ENCODE assay signal across 27 cellular contexts in the genomic region with DNA sequence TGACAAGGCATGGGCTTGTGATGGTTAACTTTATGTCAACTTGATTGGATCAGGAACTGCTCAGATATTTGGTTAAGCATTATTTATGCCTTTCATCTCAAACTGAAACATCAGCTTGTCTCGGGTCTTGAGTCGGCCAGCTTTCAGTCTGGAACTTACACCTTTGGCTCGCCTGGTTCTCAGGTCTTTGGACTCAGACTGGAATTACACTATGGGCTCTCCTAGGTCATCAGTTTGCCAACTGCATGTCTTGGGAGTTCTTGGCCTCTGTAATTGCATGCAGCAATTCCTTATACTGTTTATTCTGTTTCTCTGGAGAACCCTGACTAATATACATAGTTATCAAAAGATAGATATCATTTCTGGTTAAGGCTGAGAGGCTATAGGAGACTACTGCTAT.
"Had no signal": no experiment of that assay in that cellular context is flagged by ENCODE, and none has a peak within 500 bp of the region (broad histone marks: within the 10 kb centered on the region; RNA-seq: fewer than 3 reads in every experiment).

No MANE protein-coding gene starts in this region.

- DNase-seq: stimulated activated CD4-positive, alpha-beta T cell treated with anti-CD3 and anti-CD28 coated beads, Interleukin-2, amount 100 ng/mL, for 48 hours; stimulated activated CD4-positive, alpha-beta T cell treated with anti-CD3 and anti-CD28 coated beads, Interleukin-4, amount 100 ng/mL, for 1 hour; stimulated activated CD4-positive, alpha-beta T cell treated with anti-CD3 and anti-CD28 coated beads, Interleukin-4, amount 100 ng/mL, for 24 hours; stimulated activated CD4-positive, alpha-beta T cell treated with anti-CD3 and anti-CD28 coated beads, Interleukin-4, amount 100 ng/mL, for 4 hours; stimulated activated CD8-positive, alpha-beta memory T cell treated with anti-CD3 and anti-CD28 coated beads, Interleukin-4, amount 100 ng/mL, for 48 hours; stimulated activated naive B cell treated with anti-CD40 and anti-IgM and Interleukin-4, amounts not matched to agents 10 μg/mL and 1 μg/mL and 100 μg/mL, for 72 hours; stimulated activated naive CD4-positive, alpha-beta T cell; stimulated activated naive CD4-positive, alpha-beta T cell treated with Interleukin-2 at 50 U/mL for 16 hours; stimulated activated naive CD8-positive, alpha-beta T cell treated with anti-CD3 and anti-CD28 coated beads, Interleukin-15, amount 100 ng/mL, for 72 hours; stimulated activated naive CD8-positive, alpha-beta T cell treated with anti-CD3 and anti-CD28 coated beads, Interleukin-15, Interleukin-2, amounts not matched to agents 100 U/mL and 50 U/mL, for 24 hours; stomach; substantia nigra; testis; thyroid gland; tibial artery; transverse colon; upper lobe of left lung; upper lobe of right lung; uterus had no signal

- H3K4me3 ChIP-seq: stomach, suprapubic skin, testis, thoracic aorta, thyroid gland, tibial artery, tibial nerve, transverse colon, upper lobe of left lung, upper lobe of right lung, uterus, vagina had no signal

- H3K36me3 ChIP-seq: stomach, suprapubic skin, thoracic aorta, thyroid gland, tibial artery, tibial nerve, transverse colon, upper lobe of left lung, upper lobe of right lung, uterus, vagina had no signal

- H3K4me1 Mint-ChIP-seq: stimulated activated effector memory CD8-positive, alpha-beta T cell treated with anti-CD3 and anti-CD28 coated beads, Interleukin-12 subunit alpha, Interleukin-12 subunit beta, amount 100 ng/mL, for 72 hours; stimulated activated memory B cell treated with anti-CD40 and anti-IgM and Interleukin-4, amounts not matched to agents 10 μg/mL and 1 μg/mL and 100 μg/mL, for 72 hours had no signal

- H3K27ac ChIP-seq: stomach, suprapubic skin, testis, thoracic aorta, thyroid gland, tibial artery, tibial nerve, transverse colon, upper lobe of left lung, upper lobe of right lung, uterus, vagina had no signal

- H3K27me3 Mint-ChIP-seq: stimulated activated memory B cell treated with anti-CD40 and anti-IgM and Interleukin-4, amounts not matched to agents 10 μg/mL and 1 μg/mL and 100 μg/mL, for 72 hours; stimulated activated naive B cell treated with anti-CD40 and anti-IgM and Interleukin-4, amounts not matched to agents 10 μg/mL and 1 μg/mL and 100 μg/mL, for 72 hours; stimulated activated naive CD8-positive, alpha-beta T cell treated with anti-CD3 and anti-CD28 coated beads, Interleukin-15, amount 100 ng/mL, for 72 hours; stimulated activated naive CD8-positive, alpha-beta T cell treated with anti-CD3 and anti-CD28 coated beads, Interleukin-15, Interleukin-2, amounts not matched to agents 100 ng/mL and 50 ng/mL, for 24 hours; type B pancreatic cell had no signal

- H3K27ac Mint-ChIP-seq: stimulated activated effector memory CD8-positive, alpha-beta T cell treated with anti-CD3 and anti-CD28 coated beads, Interleukin-12 subunit alpha, Interleukin-12 subunit beta, amount 100 ng/mL, for 72 hours; stimulated activated memory B cell treated with anti-CD40 and anti-IgM and Interleukin-4, amounts not matched to agents 10 μg/mL and 1 μg/mL and 100 μg/mL, for 72 hours; stimulated activated naive B cell treated with anti-CD40 and anti-IgM and Interleukin-4, amounts not matched to agents 10 μg/mL and 1 μg/mL and 100 μg/mL, for 72 hours; stimulated activated naive CD8-positive, alpha-beta T cell treated with anti-CD3 and anti-CD28 coated beads, Interleukin-15, amount 100 ng/mL, for 72 hours; type B pancreatic cell had no signal

- H3K4me1 ChIP-seq: stomach, suprapubic skin, testis, thyroid gland, tibial artery, tibial nerve, transverse colon, upper lobe of left lung, upper lobe of right lung, uterus, vagina had no signal

- H3K9me3 ChIP-seq: testis, thyroid gland, transverse colon, uterus, vagina had no signal

- H3K27me3 ChIP-seq: stomach, suprapubic skin, testis, thyroid gland, tibial artery, tibial nerve, transverse colon, upper lobe of left lung, upper lobe of right lung, uterus, vagina had no signal

- ATAC-seq: stimulated activated effector memory CD8-positive, alpha-beta T cell treated with anti-CD3 and anti-CD28 coated beads, Interleukin-12 subunit alpha, Interleukin-12 subunit beta, amount 100 ng/mL, for 72 hours; stimulated activated memory B cell treated with anti-CD40 and anti-IgM and Interleukin-4, amounts not matched to agents 10 μg/mL and 1 μg/mL and 100 μg/mL, for 72 hours; stimulated activated naive CD8-positive, alpha-beta T cell treated with anti-CD3 and anti-CD28 coated beads, Interleukin-15, amount 100 ng/mL, for 72 hours; stimulated activated naive CD8-positive, alpha-beta T cell treated with anti-CD3 and anti-CD28 coated beads, Interleukin-15, Interleukin-2, amounts not matched to agents 100 U/mL and 50 U/mL, for 24 hours; upper lobe of right lung had no signal

- H3K36me3 Mint-ChIP-seq: stimulated activated effector memory CD8-positive, alpha-beta T cell treated with anti-CD3 and anti-CD28 coated beads, Interleukin-12 subunit alpha, Interleukin-12 subunit beta, amount 100 ng/mL, for 72 hours; stimulated activated memory B cell treated with anti-CD40 and anti-IgM and Interleukin-4, amounts not matched to agents 10 μg/mL and 1 μg/mL and 100 μg/mL, for 72 hours; type B pancreatic cell had no signal

- H3K4me3 Mint-ChIP-seq: stimulated activated effector memory CD8-positive, alpha-beta T cell treated with anti-CD3 and anti-CD28 coated beads, Interleukin-12 subunit alpha, Interleukin-12 subunit beta, amount 100 ng/mL, for 72 hours; stimulated activated memory B cell treated with anti-CD40 and anti-IgM and Interleukin-4, amounts not matched to agents 10 μg/mL and 1 μg/mL and 100 μg/mL, for 72 hours; stimulated activated naive B cell treated with anti-CD40 and anti-IgM and Interleukin-4, amounts not matched to agents 10 μg/mL and 1 μg/mL and 100 μg/mL, for 72 hours; stimulated activated naive CD8-positive, alpha-beta T cell treated with anti-CD3 and anti-CD28 coated beads, Interleukin-15, amount 100 ng/mL, for 72 hours; stimulated activated naive CD8-positive, alpha-beta T cell treated with anti-CD3 and anti-CD28 coated beads, Interleukin-15, Interleukin-2, amounts not matched to agents 100 ng/mL and 50 ng/mL, for 24 hours; type B pancreatic cell had no signal
